Comparison of ENCODE assay signal across 18 cellular contexts in the genomic region with DNA sequence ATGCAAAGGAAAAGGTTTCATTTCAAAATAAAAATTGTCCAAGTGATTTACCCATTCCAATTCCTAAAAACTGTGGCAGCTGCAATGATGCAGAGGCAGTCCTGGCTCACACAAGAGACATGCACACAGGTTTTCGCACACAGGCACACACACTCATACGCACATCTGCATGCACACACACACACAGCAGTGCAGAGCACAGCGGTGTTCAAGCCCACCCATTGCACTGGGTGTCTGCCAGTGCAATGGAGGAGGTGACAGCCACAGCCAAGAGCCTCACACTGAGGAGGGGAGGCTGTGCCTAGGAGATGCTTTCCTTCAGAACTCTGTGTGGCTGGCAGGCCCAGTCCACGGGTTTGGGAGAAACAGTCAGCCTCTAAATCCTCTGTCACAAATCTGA.
DNase-seq lines count a peak whose midpoint lies in the region; ATAC-seq, FAIRE-seq and TF ChIP-seq lines count a peak whose summit lies in the region.
"Had no signal": no experiment of that assay in that cellular context is flagged by ENCODE, and none has a peak within 500 bp of the region (broad histone marks: within the 10 kb centered on the region; RNA-seq: fewer than 3 reads in every experiment).

No MANE protein-coding gene starts in this region.

- H3K14ac ChIP-seq in neuronal stem cell (ENCODE audit: low read length): peak overlapping the region; percentile 42

- H2AFZ ChIP-seq in neuronal stem cell (ENCODE audit: low read length): peak overlapping the region; percentile 9

- no peak overlapping the region for H3K27ac Mint-ChIP-seq in activated CD8-positive, alpha-beta T cell treated with anti-CD3 and anti-CD28 coated beads, Interleukin-2, amount 10 ng/mL, durations not matched to agents 7 days and 5 days
- H3K27ac Mint-ChIP-seq: CD14-positive monocyte; CD4-positive, alpha-beta memory T cell; IgD-negative memory B cell had no signal

- H3K4me3 ChIP-seq in kidney (ENCODE audit: low read length in 2 of 2) (no peak overlapping the region), neuronal stem cell (ENCODE audit: low read length in 2 of 2) (no peak overlapping the region)
- H3K4me3 ChIP-seq: A549, BLaER1, HAP-1 had no signal

- no peaks in the 10 kb centered on the region for H3K9me3 Mint-ChIP-seq in activated CD8-positive, alpha-beta T cell treated with anti-CD3 and anti-CD28 coated beads, Interleukin-2, amount 10 ng/mL, durations not matched to agents 7 days and 5 days (ENCODE audit: insufficient read depth)
- H3K9me3 Mint-ChIP-seq: CD14-positive monocyte, IgD-negative memory B cell had no signal

- H3K9ac ChIP-seq in kidney (ENCODE audit: low read length in 2 of 2) (no peak overlapping the region), neuronal stem cell (ENCODE audit: low read depth, low read length, poor library complexity) (no peak overlapping the region)
- H3K9ac ChIP-seq: BLaER1 had no signal

- H3K27me3 Mint-ChIP-seq in activated CD8-positive, alpha-beta T cell treated with anti-CD3 and anti-CD28 coated beads, Interleukin-2, amount 10 ng/mL, durations not matched to agents 7 days and 5 days (ENCODE audit: low read depth): no peaks in the 10 kb centered on the region

- no peak for ATAC-seq in GM18867 (IDR thresholded peaks at IDR 0.05; ENCODE audit: unreplicated experiment)
- ATAC-seq in activated CD8-positive, alpha-beta T cell treated with anti-CD3 and anti-CD28 coated beads, Interleukin-2, amount 10 ng/mL, durations not matched to agents 7 days and 5 days: no peak
- ATAC-seq: A549, HepG2 had no signal

- FAIRE-seq in kidney (lab: Jason Lieb, UNC) (no peak), urothelium cell line (lab: Jason Lieb, UNC) (peak; percentile 42)
- FAIRE-seq: A549, GM19239, HepG2 had no signal

- H3K4me2 ChIP-seq in neuronal stem cell (ENCODE audit: insufficient read depth, low read length, poor library complexity, severe bottlenecking): no peak overlapping the region
- H3K4me2 ChIP-seq: A549, BLaER1 had no signal

- no peaks in the 10 kb centered on the region for H3K9me3 ChIP-seq in kidney (ENCODE audit: control insufficient read depth in 1 of 2, low read length in 2 of 2)
- H3K9me3 ChIP-seq in neuronal stem cell (replicated peaks in 1 of 2; ENCODE audit: control insufficient read depth in 2 of 2, insufficient read depth in 1 of 2, low read depth in 1 of 2, low read length in 2 of 2): no peaks in the 10 kb centered on the region
- H3K9me3 ChIP-seq: A549, BLaER1, HAP-1 had no signal

- H3K4me3 Mint-ChIP-seq in activated CD8-positive, alpha-beta T cell treated with anti-CD3 and anti-CD28 coated beads, Interleukin-2, amount 10 ng/mL, durations not matched to agents 7 days and 5 days: no peak overlapping the region
- H3K4me3 Mint-ChIP-seq: CD14-positive monocyte; CD4-positive, alpha-beta memory T cell; IgD-negative memory B cell had no signal

- no peaks in the 10 kb centered on the region for H3K79me1 ChIP-seq in neuronal stem cell (ENCODE audit: low read depth, low read length)

- no peak overlapping the region for H2BK5ac ChIP-seq in neuronal stem cell (ENCODE audit: low read length)

- intact Hi-C loops in kidney (cut with DNase I): no loop called here

- H2AK5ac ChIP-seq in neuronal stem cell (ENCODE audit: low read depth, low read length): no peak overlapping the region

- H3K4me1 ChIP-seq in kidney (ENCODE audit: control insufficient read depth in 1 of 2, insufficient read depth in 1 of 2, low read depth in 1 of 2, low read length in 2 of 2) (no peaks in the 10 kb centered on the region), neuronal stem cell (ENCODE audit: control insufficient read depth in 2 of 2, insufficient read depth in 1 of 2, low read depth in 1 of 2, low read length in 2 of 2) (peaks cover 5 to 8% of the 10 kb centered on the region in 2 donors)
- H3K4me1 ChIP-seq: BLaER1, HAP-1 had no signal

- POLR2A ChIA-PET in activated CD8-positive, alpha-beta T cell treated with anti-CD3 and anti-CD28 coated beads, Interleukin-2, amount 10 ng/mL, durations not matched to agents 7 days and 5 days (lab: Charles Lee): no interaction called here

- WGBS in neuronal stem cell (ENCODE audit: extremely low coverage in 2 of 2, insufficient read length in 2 of 2, insufficient replicate concordance in 1 of 2), 2 donors: no CpG with 5 or more reads among the region's 4 CpGs

- no peaks in the 10 kb centered on the region for H3K36me3 Mint-ChIP-seq in activated CD8-positive, alpha-beta T cell treated with anti-CD3 and anti-CD28 coated beads, Interleukin-2, amount 10 ng/mL, durations not matched to agents 7 days and 5 days (ENCODE audit: low read depth)
- H3K36me3 Mint-ChIP-seq: CD14-positive monocyte; CD4-positive, alpha-beta memory T cell; IgD-negative memory B cell had no signal

- no peak overlapping the region for H3K4ac ChIP-seq in neuronal stem cell (ENCODE audit: low read length)

- CTCF ChIA-PET in activated CD8-positive, alpha-beta T cell treated with anti-CD3 and anti-CD28 coated beads, Interleukin-2, amount 10 ng/mL, durations not matched to agents 7 days and 5 days (lab: Charles Lee): interaction anchor here (1.8 kb wide), 1 partner anchor 11 kb away, joined by 8 read pairs; no protein-coding TSS in a partner anchor

- no peaks in the 10 kb centered on the region for H3K36me3 ChIP-seq in kidney (ENCODE audit: control insufficient read depth in 1 of 2, insufficient read depth in 2 of 2, low read length in 2 of 2)
- H3K36me3 ChIP-seq in neuronal stem cell (replicated peaks in 1 of 2; ENCODE audit: control insufficient read depth in 2 of 2, insufficient read depth in 2 of 2, low read length in 2 of 2): no peaks in the 10 kb centered on the region
- H3K36me3 ChIP-seq: BLaER1, HAP-1 had no signal

- DNase-seq in kidney (peak; percentile 10), neuronal stem cell (ENCODE audit: low spot score) (no peak), urothelium cell line (ENCODE audit: low spot score) (no peak), NCI-H146 treated with DMSO at 0.1 percent for 48 hours (lab: John Stamatoyannopoulos, UW; ENCODE audit: unreplicated experiment) (no peak)
- DNase-seq in activated CD8-positive, alpha-beta T cell treated with anti-CD3 and anti-CD28 coated beads, Interleukin-2, amount 10 ng/mL, durations not matched to agents 7 days and 5 days: no peak
- DNase-seq: CD4-positive, alpha-beta memory T cell; DMS79 treated with DMSO at 0.1 percent for 48 hours; GF-D8 had no signal

- H2BK15ac ChIP-seq in neuronal stem cell (ENCODE audit: low read length): no peak overlapping the region

- no peak overlapping the region for H3K18ac ChIP-seq in neuronal stem cell (ENCODE audit: low read length)

- H3K27ac ChIP-seq in angular gyrus (ENCODE audit: low read depth, low read length): peak overlapping the region; percentile 56
- H3K27ac ChIP-seq in kidney (ENCODE audit: low read depth in 2 of 2, low read length in 2 of 2): no peak overlapping the region
- H3K27ac ChIP-seq in neuronal stem cell (replicated peaks; ENCODE audit: low read length): no peak overlapping the region
- H3K27ac ChIP-seq: 22Rv1, A549, BLaER1 had no signal

- H4K8ac ChIP-seq in neuronal stem cell (ENCODE audit: low read depth, low read length): no peak overlapping the region

- H3K27me3 ChIP-seq in neuronal stem cell (ENCODE audit: control insufficient read depth in 3 of 3, insufficient read depth in 3 of 3, low read depth in 1 of 3, low read length in 3 of 3): peaks cover 0 to 4% (median 0%) of the 10 kb centered on the region in 3 experiments
- H3K27me3 ChIP-seq: BLaER1 had no signal

- H4K91ac ChIP-seq in neuronal stem cell (ENCODE audit: low read depth, low read length, poor library complexity): no peak overlapping the region

- H3K4me1 Mint-ChIP-seq in activated CD8-positive, alpha-beta T cell treated with anti-CD3 and anti-CD28 coated beads, Interleukin-2, amount 10 ng/mL, durations not matched to agents 7 days and 5 days (ENCODE audit: low read depth): no peaks in the 10 kb centered on the region
- H3K4me1 Mint-ChIP-seq: CD14-positive monocyte; CD4-positive, alpha-beta memory T cell; IgD-negative memory B cell had no signal

- no peak overlapping the region for H2BK12ac ChIP-seq in neuronal stem cell (ENCODE audit: low read length)

- no peak overlapping the region for H2BK120ac ChIP-seq in neuronal stem cell (ENCODE audit: low read depth, low read length)

- no peak overlapping the region for H3K23ac ChIP-seq in neuronal stem cell (ENCODE audit: low read depth, low read length, poor library complexity)

- no peak for TF ChIP-seq CTCF in kidney (IDR thresholded peaks at IDR 0.05; ENCODE audit: borderline replicate concordance, extremely low read depth, insufficient read depth)
